10 cellular contexts compared by ENCODE assay signal in the genomic region with DNA sequence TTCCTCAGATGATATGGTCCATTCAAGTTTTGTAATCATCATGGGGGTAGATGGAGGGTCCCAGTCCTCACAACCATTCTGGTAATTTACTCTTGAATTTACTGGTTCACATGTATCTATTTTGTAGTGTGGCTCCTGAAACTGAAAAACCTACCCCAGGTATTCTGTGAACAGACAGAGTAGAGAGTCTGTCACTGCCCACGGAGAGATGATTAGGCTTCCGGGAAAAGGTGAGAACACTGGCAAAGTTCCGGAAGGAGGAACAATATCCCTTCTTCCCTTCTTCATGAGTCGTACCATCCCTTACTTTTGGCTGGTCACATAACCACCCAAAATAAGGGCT.
DNase-seq lines count a peak whose midpoint lies in the region; ATAC-seq lines count a peak whose summit lies in the region.
"Had no signal": no experiment of that assay in that cellular context is flagged by ENCODE, and none has a peak within 500 bp of the region (broad histone marks: within the 10 kb centered on the region; RNA-seq: fewer than 3 reads in every experiment).

No MANE protein-coding gene starts in this region.

- H3K36me3 Mint-ChIP-seq in CD4-positive, alpha-beta memory T cell: peaks cover 16 to 25% of the 10 kb centered on the region in 2 donors
- peaks cover 40% of the 10 kb centered on the region for H3K36me3 Mint-ChIP-seq in activated naive CD8-positive, alpha-beta T cell

- peaks cover 60 to 86% (median 71%) of the 10 kb centered on the region in 4 donors for H3K4me1 Mint-ChIP-seq in CD4-positive, alpha-beta memory T cell
- peaks cover 85% of the 10 kb centered on the region for H3K4me1 Mint-ChIP-seq in activated naive CD8-positive, alpha-beta T cell (ENCODE audit: low read depth)

- no peaks in the 10 kb centered on the region for H3K9me3 ChIP-seq in CD4-positive, alpha-beta memory T cell (ENCODE audit: control insufficient read depth in 1 of 2, low read length in 2 of 2)

- H3K27ac Mint-ChIP-seq in CD4-positive, alpha-beta memory T cell: peak overlapping the region; percentile 19 to 93 (median 84)
- H3K27ac Mint-ChIP-seq in activated naive CD8-positive, alpha-beta T cell: peak overlapping the region; percentile 89

- no peak overlapping the region for H3K4me3 ChIP-seq in CD4-positive, alpha-beta memory T cell (ENCODE audit: low read length in 2 of 2)
- H3K4me3 ChIP-seq: coronary artery had no signal

- POLR2A ChIA-PET in CD4-positive, alpha-beta memory T cell (lab: Charles Lee; ENCODE audit: partially characterized antibody): interaction anchor here (0.8 to 1.1 kb wide), 3 partner anchors 10 to 145 kb away, joined by 3 to 5 read pairs (median 3); a partner anchor contains a TSS

- ATAC-seq in GM19438 (IDR thresholded peaks at IDR 0.05; ENCODE audit: low read depth, unreplicated experiment) (peak; percentile 24), HG03095 (IDR thresholded peaks at IDR 0.05; ENCODE audit: unreplicated experiment) (peak; percentile 29), esophagus mucosa (no peak)
- ATAC-seq: Panc1 had no signal

- H3K36me3 ChIP-seq in CD4-positive, alpha-beta memory T cell (ENCODE audit: insufficient read depth, low read length): no peaks in the 10 kb centered on the region

- no peaks in the 10 kb centered on the region for H3K27me3 Mint-ChIP-seq in CD4-positive, alpha-beta memory T cell
- no peaks in the 10 kb centered on the region for H3K27me3 Mint-ChIP-seq in activated naive CD8-positive, alpha-beta T cell

- CTCF ChIA-PET in CD4-positive, alpha-beta memory T cell (lab: Charles Lee; ENCODE audit: partially characterized antibody): interaction anchor here (0.7 to 6.4 kb wide), 3 partner anchors 17 to 144 kb away, joined by 3 to 49 read pairs (median 4); a partner anchor contains a TSS

- H3K4me1 ChIP-seq in CD4-positive, alpha-beta memory T cell (ENCODE audit: insufficient read depth, low read length): peaks cover 71% of the 10 kb centered on the region

- intact Hi-C loops in CD4-positive, alpha-beta memory T cell (cut with micrococcal nuclease): loop anchor here (1.0 to 5.0 kb wide), 2 partner anchors 9 to 186 kb away; no protein-coding TSS in a partner anchor

- no peaks in the 10 kb centered on the region for H3K27me3 ChIP-seq in CD4-positive, alpha-beta memory T cell (ENCODE audit: insufficient read depth, low read length)

- H3K4me3 Mint-ChIP-seq in CD4-positive, alpha-beta memory T cell: peak overlapping the region in 6 of 8 donors; percentile 35 to 72 (median 48)
- H3K4me3 Mint-ChIP-seq in activated naive CD8-positive, alpha-beta T cell: no peak overlapping the region

- H3K27ac ChIP-seq in CD4-positive, alpha-beta memory T cell (ENCODE audit: low read depth, low read length): no peak overlapping the region

- H3K9me3 Mint-ChIP-seq in CD4-positive, alpha-beta memory T cell: peaks cover 0 to 5% (median 0%) of the 10 kb centered on the region in 8 donors
- H3K9me3 Mint-ChIP-seq in activated naive CD8-positive, alpha-beta T cell (ENCODE audit: low read depth): peaks cover 5% of the 10 kb centered on the region

- DNase-seq in CD4-positive, alpha-beta memory T cell: no peak
- no peak for DNase-seq in GDM1 (lab: John Stamatoyannopoulos, UW)
- no peak for DNase-seq in NCI-H510A treated with DMSO at 0.1 percent for 48 hours (lab: John Stamatoyannopoulos, UW)
- no peak for DNase-seq in SKM-1 (lab: John Stamatoyannopoulos, UW; ENCODE audit: unreplicated experiment)
